In genomic region chr7:67192123-67192522, GRCh38 we compare ENCODE assay signal across 8 cellular contexts.
A peak's percentile ranks its signal among the peaks of the same experiment; 100 is the strongest.
DNase-seq lines count a peak whose midpoint lies in the region; TF ChIP-seq lines count a peak whose summit lies in the region.
"Not testable (repeated sequence)": the region's sequence is repeated elsewhere in the genome, so short reads cannot be mapped to it uniquely, and the experiment has no call there.

No MANE protein-coding gene starts in this region.

- H3K9me3 ChIP-seq in GM23248 (ENCODE audit: low read depth); SJCRH30 (replicated peaks); skeletal muscle satellite cell (replicated peaks; ENCODE audit: low read length): not testable (repeated sequence)

- H3K9me2 ChIP-seq in GM23248 (ENCODE audit: insufficient read depth), result not testable (repeated sequence)

- H3K4me2 ChIP-seq in GM23248 (ENCODE audit: unreplicated experiment), result not testable (repeated sequence)
- peak overlapping the region; percentile 55 for H3K4me2 ChIP-seq in skeletal muscle satellite cell (ENCODE audit: low read length)

- not testable (repeated sequence) for H3K79me2 ChIP-seq in GM23248 (ENCODE audit: insufficient read depth)

- H3K36me3 ChIP-seq in GM23248 (ENCODE audit: low read depth); SJCRH30; skeletal muscle satellite cell (ENCODE audit: insufficient read depth, low read length): not testable (repeated sequence)

- H2AFZ ChIP-seq in GM23248, result not testable (repeated sequence)

- 76 to 82% methylated on average over 4 of the region's 4 CpGs for WGBS in GM23248 (ENCODE audit: low coverage in 1 of 2, low lambda C conversion rate in 2 of 2, missing lambda C conversion rate in 2 of 2), 2 experiments

- not testable (repeated sequence) for H3F3A ChIP-seq in GM23248 (ENCODE audit: insufficient read depth)

- not testable (repeated sequence) for H3K27me3 ChIP-seq in GM23248 (replicated peaks; ENCODE audit: insufficient read depth); SJCRH30; skeletal muscle satellite cell (ENCODE audit: control insufficient read depth, insufficient read depth, low read length)

- H3K4me3 ChIP-seq in GM23248; SJCRH30; fibroblast of the aortic adventitia (ENCODE audit: low read depth, low read length); skeletal muscle satellite cell (ENCODE audit: low read length): not testable (repeated sequence)

- TF ChIP-seq CTCF in fibroblast of the aortic adventitia (IDR thresholded peaks at IDR 0.05; ENCODE audit: insufficient read depth, low read length), result not testable (repeated sequence)

- H3K4me1 ChIP-seq in GM23248 (ENCODE audit: insufficient read depth); skeletal muscle satellite cell (ENCODE audit: control insufficient read depth, insufficient read depth, low read length): not testable (repeated sequence)
- H3K4me1 ChIP-seq in SJCRH30, result peaks cover 13% of the 10 kb centered on the region

- in situ Hi-C loops in GM23248 (cut with MboI), result not testable (repeated sequence)

- H3K9ac ChIP-seq in GM23248; skeletal muscle satellite cell (ENCODE audit: low read depth, low read length): not testable (repeated sequence)

- H4K20me1 ChIP-seq in GM23248 (ENCODE audit: insufficient read depth), result not testable (repeated sequence)

- DNase-seq in EH (ENCODE audit: low read depth), result peak; percentile 63
- DNase-seq in GM23248, result peak; percentile 12
- not testable (repeated sequence) for DNase-seq in SJCRH30
- peak; percentile 25 for DNase-seq in amniotic epithelial cell (ENCODE audit: low read depth)
- peak; percentile 35 for DNase-seq in dedifferentiated amniotic fluid mesenchymal stem cell (ENCODE audit: extremely low spot score)
- peak; percentile 58 for DNase-seq in fibroblast of the aortic adventitia (ENCODE audit: low read depth)
- DNase-seq in myocyte (ENCODE audit: low read depth), result peak; percentile 49

- H3K27ac ChIP-seq in GM23248, result not testable (repeated sequence)
- 0 out of 2 replicates have a peak overlapping the region, but pooled peaks have one; percentile 24 for H3K27ac ChIP-seq in SJCRH30
